ENCODE assay signal across 34 cellular contexts in genomic region chr21:24988941-24989340, GRCh38.
"Had no signal": no experiment of that assay in that cellular context is flagged by ENCODE, and none has a peak within 500 bp of the region (broad histone marks: within the 10 kb centered on the region; RNA-seq: fewer than 3 reads in every experiment).

No MANE protein-coding gene starts in this region.

- H3K9ac ChIP-seq: KMS-11 had no signal

- H3K4me2 ChIP-seq: KMS-11 had no signal

- DNase-seq: Karpas-422, Kasumi-1, KG1, MG63, MM.1S, MV-4-11, NCI-H1048, NCI-H1092, NCI-H1092 treated with DMSO at 0.1 percent for 48 hours, NCI-H1105, NCI-H1105 treated with DMSO at 0.1 percent for 48 hours, NCI-H1417, NCI-H1417 treated with DMSO at 0.1 percent for 48 hours, NCI-H1436, NCI-H1436 treated with DMSO at 0.1 percent for 48 hours, NCI-H146, NCI-H1694, NCI-H1694 treated with DMSO at 0.1 percent for 48 hours, NCI-H187, NCI-H187 treated with DMSO at 0.1 percent for 48 hours, NCI-H1930, NCI-H2029, NCI-H2029 treated with DMSO at 0.1 percent for 48 hours, NCI-H2081, NCI-H2081 treated with DMSO at 0.1 percent for 48 hours, NCI-H2107, NCI-H2171, NCI-H2171 treated with DMSO at 0.1 percent for 48 hours, NCI-H226, NCI-H345, NCI-H446, NCI-H446 treated with DMSO at 0.1 percent for 48 hours, NCI-H510A had no signal

- H3K9me3 ChIP-seq: MG63 had no signal

- H3K4me3 ChIP-seq: MG63 had no signal

- H3K27me3 ChIP-seq: MG63 had no signal

- H3K36me3 ChIP-seq: MG63 had no signal

- H3K27ac ChIP-seq: KMS-11 had no signal
